Comparison of ENCODE assay signal across 8 cellular contexts in genomic region chr2:136764397-136765255, GRCh38. TPM values are rescaled to one million over a fixed set of nuclear protein-coding genes. Genes with fewer than 3 reads are reported as not detected.
A peak's percentile ranks its signal among the peaks of the same experiment; 100 is the strongest.
DNase-seq lines count a peak whose midpoint lies in the region; ATAC-seq and TF ChIP-seq lines count a peak whose summit lies in the region.

No MANE protein-coding gene starts in this region.

- CTCF ChIA-PET in CD4-positive, alpha-beta T cell (lab: Charles Lee) = no interaction called here

- H3K79me2 ChIP-seq in hepatocyte = no peaks in the 10 kb centered on the region

- no peaks in the 10 kb centered on the region for H3K36me3 Mint-ChIP-seq in CD4-positive, alpha-beta T cell (ENCODE audit: low read depth)

- H3K27me3 Mint-ChIP-seq in CD4-positive, alpha-beta T cell = peaks cover 88% of the 10 kb centered on the region

- H3K4me2 ChIP-seq in hepatocyte = peak overlapping the region; percentile 99

- H3K9me3 ChIP-seq in hepatocyte (ENCODE audit: low read depth) = no peaks in the 10 kb centered on the region
- H3K9me3 ChIP-seq in CD4-positive, alpha-beta T cell (ENCODE audit: control insufficient read depth, low read length) = no peaks in the 10 kb centered on the region

- H3K27ac Mint-ChIP-seq in CD4-positive, alpha-beta T cell = no peak overlapping the region

- peaks cover 10% of the 10 kb centered on the region for H3K4me1 ChIP-seq in hepatocyte (ENCODE audit: insufficient read depth)

- TF ChIP-seq CTCF in GM13977 (IDR thresholded peaks at IDR 0.05; ENCODE audit: extremely low read depth, insufficient read depth, missing control alignments) = no peak
- no peak for TF ChIP-seq CTCF in hepatocyte (IDR thresholded peaks at IDR 0.05; ENCODE audit: poor library complexity)
- no peak for TF ChIP-seq CTCF in CD4-positive, alpha-beta T cell (IDR thresholded peaks at IDR 0.05)

- intact Hi-C loops in sciatic nerve (cut with DNase I) = no loop called here
- intact Hi-C loops in CD4-positive, alpha-beta T cell (cut with DNase I, micrococcal nuclease) = no loop called here

- POLR2A ChIA-PET in CD4-positive, alpha-beta T cell (lab: Charles Lee) = no interaction called here

- H2AFZ ChIP-seq in hepatocyte = peak overlapping the region; percentile 76

- no peaks in the 10 kb centered on the region for H3K9me2 ChIP-seq in hepatocyte (replicated peaks; ENCODE audit: insufficient read depth)

- no peak overlapping the region for H3K27ac ChIP-seq in hepatocyte
- no peak overlapping the region for H3K27ac ChIP-seq in CD4-positive, alpha-beta T cell (ENCODE audit: low read depth, low read length)

- ATAC-seq in sciatic nerve (peak; percentile 41), GM21381 (IDR thresholded peaks at IDR 0.05; ENCODE audit: unreplicated experiment) (no peak)
- ATAC-seq in CD4-positive, alpha-beta T cell (ENCODE audit: poor library complexity) = no peak

- no peaks in the 10 kb centered on the region for H4K20me1 ChIP-seq in hepatocyte (ENCODE audit: insufficient read depth, poor library complexity, severe bottlenecking)

- no peak overlapping the region for H3K4me3 Mint-ChIP-seq in CD4-positive, alpha-beta T cell

- no peaks in the 10 kb centered on the region for H3K9me3 Mint-ChIP-seq in CD4-positive, alpha-beta T cell

- H3K27me3 ChIP-seq in hepatocyte = peaks cover 78% of the 10 kb centered on the region
- peaks cover 56% of the 10 kb centered on the region for H3K27me3 ChIP-seq in CD4-positive, alpha-beta T cell (ENCODE audit: control insufficient read depth, insufficient read depth, low read length)

- in situ Hi-C loops in GM13977 (cut with MboI; ENCODE audit: low pct_unique_long_range_greater_than_20kb, low sequenced_read_pairs, unreplicated experiment) = no loop called here

- peaks cover 6% of the 10 kb centered on the region for H3K4me1 Mint-ChIP-seq in CD4-positive, alpha-beta T cell (ENCODE audit: low read depth)

- WGBS in hepatocyte (ENCODE audit: low lambda C conversion rate, missing lambda C conversion rate) = 2% methylated on average over 47 of the region's 47 CpGs

- DNase-seq in GM13977 (ENCODE audit: low spot score) (peak; percentile 32), NCI-H69 (lab: John Stamatoyannopoulos, UW) (peak; percentile 62), hepatocyte (ENCODE audit: low spot score) (peak; percentile 67), sciatic nerve (ENCODE audit: low spot score) (no peak), HUDEP-2 (lab: John Stamatoyannopoulos, UW; ENCODE audit: unreplicated experiment in 76 of 76) (no peak)
- DNase-seq in central memory CD4-positive, alpha-beta T cell = no peak
- DNase-seq in CD4-positive, alpha-beta T cell = no peak

- peak overlapping the region; percentile 67 for H3K4me3 ChIP-seq in hepatocyte

- H3K36me3 ChIP-seq in hepatocyte (replicated peaks; ENCODE audit: insufficient read depth, low read depth) = peaks cover 3% of the 10 kb centered on the region

RNA-seq across cellular contexts. Expression of gene THSD7B, which starts 0.7 kb away (rescaled TPM):
- total RNA-seq in hepatocyte (4.5 and 5.7 TPM in 2 replicates), sciatic nerve (9.4 TPM)
- 0.48 and 2.0 TPM in 2 replicates for polyA plus RNA-seq in hepatocyte
- not detected for total RNA-seq in CD4-positive, alpha-beta T cell

Comparison
In these comparisons a context has a peak if more than half of its experiments do, and no peak if none do; other contexts are left out.
1. DNase-seq: peak in GM13977 (single experiment), NCI-H69 (single experiment) and hepatocyte (single experiment); none in sciatic nerve (single experiment), central memory CD4-positive, alpha-beta T cell (single experiment), CD4-positive, alpha-beta T cell (0 of 10) and HUDEP-2 (0 of 76).